Comparison of ENCODE assay signal across 19 cellular contexts in genomic region chr3:118180853-118181252, GRCh38.
"Had no signal": no experiment of that assay in that cellular context is flagged by ENCODE, and none has a peak within 500 bp of the region (broad histone marks: within the 10 kb centered on the region; RNA-seq: fewer than 3 reads in every experiment).

No MANE protein-coding gene starts in this region.

- H3K27ac Mint-ChIP-seq: memory B cell, mesothelial cell of epicardium, natural killer cell had no signal

- H3K27me3 ChIP-seq: hepatocyte, ovary, right atrium auricular region, sigmoid colon had no signal

- H3K79me2 ChIP-seq: hepatocyte had no signal

- H3K4me3 Mint-ChIP-seq: memory B cell, mesothelial cell of epicardium, natural killer cell, neural crest cell had no signal

- H3K36me3 Mint-ChIP-seq: memory B cell, mesothelial cell of epicardium had no signal

- H3K4me3 ChIP-seq: hepatocyte, left ventricle myocardium inferior, lower lobe of right lung, ovary, right atrium auricular region, sigmoid colon, skin epidermis had no signal

- H3K4me1 ChIP-seq: left ventricle myocardium inferior, lower lobe of right lung, right atrium auricular region, sigmoid colon had no signal

- H3K27me3 Mint-ChIP-seq: memory B cell had no signal

- H3K9me3 ChIP-seq: left ventricle myocardium inferior, lower lobe of right lung, ovary, right atrium auricular region, sigmoid colon had no signal

- H3K9me3 Mint-ChIP-seq: memory B cell, neural crest cell had no signal

- H3K4me1 Mint-ChIP-seq: memory B cell, mesothelial cell of epicardium, natural killer cell, neural crest cell had no signal

- H3K27ac ChIP-seq: hepatocyte, left ventricle myocardium inferior, lower lobe of right lung, ovary, right atrium auricular region, sigmoid colon, skin epidermis had no signal

- H3K36me3 ChIP-seq: left ventricle myocardium inferior, lower lobe of right lung, ovary, right atrium auricular region, sigmoid colon had no signal

- H3K4me2 ChIP-seq: hepatocyte had no signal

- DNase-seq: effector CD8-positive, alpha-beta T cell; foreskin melanocyte; head of caudate nucleus; kidney; left cardiac atrium; left ventricle myocardium inferior; lower lobe of right lung; natural killer cell; nucleus accumbens; ovary; sigmoid colon; stimulated activated naive CD4-positive, alpha-beta T cell treated with Interleukin-2 at 50 U/mL for 16 hours; trophoblast cell had no signal

- ATAC-seq: left cardiac atrium, lower lobe of right lung, natural killer cell had no signal

- H2AFZ ChIP-seq: hepatocyte had no signal
